In the genomic region with DNA sequence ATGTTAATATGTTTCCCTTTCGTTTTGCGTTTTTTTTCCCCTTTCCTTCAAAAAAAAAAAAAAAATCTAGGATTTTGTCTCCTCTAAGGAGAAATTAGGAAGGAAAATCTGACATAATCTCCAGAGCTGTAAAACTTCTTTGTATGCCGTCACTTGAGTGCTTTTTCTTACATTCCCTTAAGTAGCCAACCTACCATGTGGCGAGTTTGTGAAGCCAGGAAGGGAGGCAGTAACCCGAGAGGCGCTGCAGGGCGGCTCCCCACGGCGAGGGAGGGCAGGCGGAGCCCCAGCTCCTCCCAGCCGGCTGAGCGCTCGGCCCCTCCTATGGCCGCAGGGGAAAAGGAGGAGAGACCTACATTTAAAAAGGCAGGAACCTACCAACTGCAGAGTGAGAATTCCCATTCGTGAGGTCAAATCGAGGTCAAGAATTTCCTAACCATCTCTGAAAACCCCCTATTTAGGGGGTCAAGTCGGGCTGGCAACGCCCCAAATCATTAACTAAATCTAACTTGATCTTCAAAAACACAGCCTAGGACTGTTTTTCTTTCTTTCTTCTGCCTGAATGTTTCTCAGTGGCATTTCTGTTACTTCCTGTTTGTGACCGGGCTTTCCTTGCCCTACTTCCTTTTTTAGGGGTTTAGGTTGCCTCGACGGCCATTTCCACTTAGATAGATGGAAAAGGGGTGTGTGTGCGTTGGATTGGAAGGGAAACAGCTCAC, we compare ENCODE assay signal across 1 cellular context.
TF ChIP-seq lines count a peak whose summit lies in the region.

No MANE protein-coding gene starts in this region.

TF ChIP-seq in K562, 482 proteins besides CTCF, POLR2A, EP300 and RAD21 (continued from another document and continues in another):
- TF ChIP-seq ZBTB17 (CRISPR knock-in tag; IDR thresholded peaks at IDR 0.05) (no peak), HDAC6 (IDR thresholded peaks at IDR 0.05; ENCODE audit: low read depth, low read length) (no peak), ZNF12 (CRISPR knock-in tag; IDR thresholded peaks at IDR 0.05) (no peak), ZNF384 (IDR thresholded peaks at IDR 0.05; ENCODE audit: low read depth, low read length) (no peak), NCOA1 (IDR thresholded peaks at IDR 0.05; ENCODE audit: low read depth) (peak; percentile 11; the same call in 1 of the 2 replicates), BDP1 (IDR thresholded peaks at IDR 0.05; ENCODE audit: insufficient read depth, insufficient read length) (no peak), MBD2 (IDR thresholded peaks at IDR 0.05; ENCODE audit: borderline replicate concordance, low read depth) (no peak), U2AF2 (optimal IDR thresholded peaks at IDR 0.05; ENCODE audit: low read depth, low read length) (no peak), MAFF (IDR thresholded peaks at IDR 0.05; ENCODE audit: low read length) (no peak), HNRNPH1 (optimal IDR thresholded peaks at IDR 0.05; ENCODE audit: low read depth, low read length) (no peak), SMARCA5 (IDR thresholded peaks at IDR 0.05) (no peak), RHOXF2B (CRISPR knock-in tag; conservative IDR thresholded peaks at IDR 0.05) (no peak), CBX3 (IDR thresholded peaks at IDR 0.05; ENCODE audit: borderline replicate concordance in 1 of 2, low read length in 2 of 2) (peak in 1 of 2 experiments; percentile 55; a peak in 1 of 3 replicates), MYNN (IDR thresholded peaks at IDR 0.05) (no peak), MYNN (CRISPR knock-in tag; IDR thresholded peaks at IDR 0.05) (no peak), PRMT5 (CRISPR knock-in tag; IDR thresholded peaks at IDR 0.05) (no peak), SIN3B (IDR thresholded peaks at IDR 0.05; ENCODE audit: low read depth) (no peak), NEUROD1 (IDR thresholded peaks at IDR 0.05; ENCODE audit: borderline replicate concordance, low read depth, low read length, partially characterized antibody) (no peak), STAT5A (IDR thresholded peaks at IDR 0.05; ENCODE audit: borderline replicate concordance, low read length) (no peak), TRIM24 (IDR thresholded peaks at IDR 0.05) (no peak), CBX1 (IDR thresholded peaks at IDR 0.05; ENCODE audit: low read depth) (no peak), TAF1 (IDR thresholded peaks at IDR 0.05; ENCODE audit: control insufficient read depth, extremely low read depth, insufficient read depth, low read length, severe bottlenecking) (peak; percentile 37), EZH2 (IDR thresholded peaks at IDR 0.05; ENCODE audit: borderline replicate concordance, low read depth, low read length) (no peak), SMAD3 (CRISPR knock-in tag; conservative IDR thresholded peaks at IDR 0.05) (no peak), ZNF311 (CRISPR knock-in tag; IDR thresholded peaks at IDR 0.05) (no peak), MEF2A (IDR thresholded peaks at IDR 0.05; ENCODE audit: control insufficient read depth, low read depth, low read length) (no peak), HCFC1 (IDR thresholded peaks at IDR 0.05; ENCODE audit: low read depth, low read length) (no peak), ILF3 (IDR thresholded peaks at IDR 0.05; ENCODE audit: borderline replicate concordance) (no peak), KDM5B (IDR thresholded peaks at IDR 0.05; ENCODE audit: insufficient replicate concordance, low read depth, low read length) (peak; percentile 20), MCM3 (IDR thresholded peaks at IDR 0.05) (no peak), SIN3A (IDR thresholded peaks at IDR 0.05; ENCODE audit: borderline replicate concordance in 2 of 2, control insufficient read depth in 1 of 2, low read depth in 2 of 2, low read length in 2 of 2) (no peak), ZNF668 (CRISPR knock-in tag; IDR thresholded peaks at IDR 0.05) (no peak), CBFA2T3 (IDR thresholded peaks at IDR 0.05) (no peak), ZNF224 (CRISPR knock-in tag; IDR thresholded peaks at IDR 0.05) (no peak)
- TF ChIP-seq, protein P1, sequence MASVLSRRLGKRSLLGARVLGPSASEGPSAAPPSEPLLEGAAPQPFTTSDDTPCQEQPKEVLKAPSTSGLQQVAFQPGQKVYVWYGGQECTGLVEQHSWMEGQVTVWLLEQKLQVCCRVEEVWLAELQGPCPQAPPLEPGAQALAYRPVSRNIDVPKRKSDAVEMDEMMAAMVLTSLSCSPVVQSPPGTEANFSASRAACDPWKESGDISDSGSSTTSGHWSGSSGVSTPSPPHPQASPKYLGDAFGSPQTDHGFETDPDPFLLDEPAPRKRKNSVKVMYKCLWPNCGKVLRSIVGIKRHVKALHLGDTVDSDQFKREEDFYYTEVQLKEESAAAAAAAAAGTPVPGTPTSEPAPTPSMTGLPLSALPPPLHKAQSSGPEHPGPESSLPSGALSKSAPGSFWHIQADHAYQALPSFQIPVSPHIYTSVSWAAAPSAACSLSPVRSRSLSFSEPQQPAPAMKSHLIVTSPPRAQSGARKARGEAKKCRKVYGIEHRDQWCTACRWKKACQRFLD (CRISPR knock-in tag; IDR thresholded peaks at IDR 0.05) = 0 out of 2 replicates have a peak, but pooled peaks have one; percentile 10
- TF ChIP-seq, protein P2, sequence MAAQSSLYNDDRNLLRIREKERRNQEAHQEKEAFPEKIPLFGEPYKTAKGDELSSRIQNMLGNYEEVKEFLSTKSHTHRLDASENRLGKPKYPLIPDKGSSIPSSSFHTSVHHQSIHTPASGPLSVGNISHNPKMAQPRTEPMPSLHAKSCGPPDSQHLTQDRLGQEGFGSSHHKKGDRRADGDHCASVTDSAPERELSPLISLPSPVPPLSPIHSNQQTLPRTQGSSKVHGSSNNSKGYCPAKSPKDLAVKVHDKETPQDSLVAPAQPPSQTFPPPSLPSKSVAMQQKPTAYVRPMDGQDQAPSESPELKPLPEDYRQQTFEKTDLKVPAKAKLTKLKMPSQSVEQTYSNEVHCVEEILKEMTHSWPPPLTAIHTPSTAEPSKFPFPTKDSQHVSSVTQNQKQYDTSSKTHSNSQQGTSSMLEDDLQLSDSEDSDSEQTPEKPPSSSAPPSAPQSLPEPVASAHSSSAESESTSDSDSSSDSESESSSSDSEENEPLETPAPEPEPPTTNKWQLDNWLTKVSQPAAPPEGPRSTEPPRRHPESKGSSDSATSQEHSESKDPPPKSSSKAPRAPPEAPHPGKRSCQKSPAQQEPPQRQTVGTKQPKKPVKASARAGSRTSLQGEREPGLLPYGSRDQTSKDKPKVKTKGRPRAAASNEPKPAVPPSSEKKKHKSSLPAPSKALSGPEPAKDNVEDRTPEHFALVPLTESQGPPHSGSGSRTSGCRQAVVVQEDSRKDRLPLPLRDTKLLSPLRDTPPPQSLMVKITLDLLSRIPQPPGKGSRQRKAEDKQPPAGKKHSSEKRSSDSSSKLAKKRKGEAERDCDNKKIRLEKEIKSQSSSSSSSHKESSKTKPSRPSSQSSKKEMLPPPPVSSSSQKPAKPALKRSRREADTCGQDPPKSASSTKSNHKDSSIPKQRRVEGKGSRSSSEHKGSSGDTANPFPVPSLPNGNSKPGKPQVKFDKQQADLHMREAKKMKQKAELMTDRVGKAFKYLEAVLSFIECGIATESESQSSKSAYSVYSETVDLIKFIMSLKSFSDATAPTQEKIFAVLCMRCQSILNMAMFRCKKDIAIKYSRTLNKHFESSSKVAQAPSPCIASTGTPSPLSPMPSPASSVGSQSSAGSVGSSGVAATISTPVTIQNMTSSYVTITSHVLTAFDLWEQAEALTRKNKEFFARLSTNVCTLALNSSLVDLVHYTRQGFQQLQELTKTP (IDR thresholded peaks at IDR 0.05; ENCODE audit: low read depth in 1 of 2, partially characterized antibody in 2 of 2) = no peak
- TF ChIP-seq, protein P3, sequence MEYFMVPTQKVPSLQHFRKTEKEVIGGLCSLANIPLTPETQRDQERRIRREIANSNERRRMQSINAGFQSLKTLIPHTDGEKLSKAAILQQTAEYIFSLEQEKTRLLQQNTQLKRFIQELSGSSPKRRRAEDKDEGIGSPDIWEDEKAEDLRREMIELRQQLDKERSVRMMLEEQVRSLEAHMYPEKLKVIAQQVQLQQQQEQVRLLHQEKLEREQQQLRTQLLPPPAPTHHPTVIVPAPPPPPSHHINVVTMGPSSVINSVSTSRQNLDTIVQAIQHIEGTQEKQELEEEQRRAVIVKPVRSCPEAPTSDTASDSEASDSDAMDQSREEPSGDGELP (CRISPR knock-in tag; IDR thresholded peaks at IDR 0.05; ENCODE audit: borderline replicate concordance) = peak; percentile 85
- TF ChIP-seq, protein P4, sequence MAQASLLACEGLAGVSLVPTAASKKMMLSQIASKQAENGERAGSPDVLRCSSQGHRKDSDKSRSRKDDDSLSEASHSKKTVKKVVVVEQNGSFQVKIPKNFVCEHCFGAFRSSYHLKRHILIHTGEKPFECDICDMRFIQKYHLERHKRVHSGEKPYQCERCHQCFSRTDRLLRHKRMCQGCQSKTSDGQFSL (CRISPR knock-in tag; IDR thresholded peaks at IDR 0.05) = no peak
- TF ChIP-seq, protein P4 (tag; IDR thresholded peaks at IDR 0.05) = no peak
- TF ChIP-seq, protein P5, sequence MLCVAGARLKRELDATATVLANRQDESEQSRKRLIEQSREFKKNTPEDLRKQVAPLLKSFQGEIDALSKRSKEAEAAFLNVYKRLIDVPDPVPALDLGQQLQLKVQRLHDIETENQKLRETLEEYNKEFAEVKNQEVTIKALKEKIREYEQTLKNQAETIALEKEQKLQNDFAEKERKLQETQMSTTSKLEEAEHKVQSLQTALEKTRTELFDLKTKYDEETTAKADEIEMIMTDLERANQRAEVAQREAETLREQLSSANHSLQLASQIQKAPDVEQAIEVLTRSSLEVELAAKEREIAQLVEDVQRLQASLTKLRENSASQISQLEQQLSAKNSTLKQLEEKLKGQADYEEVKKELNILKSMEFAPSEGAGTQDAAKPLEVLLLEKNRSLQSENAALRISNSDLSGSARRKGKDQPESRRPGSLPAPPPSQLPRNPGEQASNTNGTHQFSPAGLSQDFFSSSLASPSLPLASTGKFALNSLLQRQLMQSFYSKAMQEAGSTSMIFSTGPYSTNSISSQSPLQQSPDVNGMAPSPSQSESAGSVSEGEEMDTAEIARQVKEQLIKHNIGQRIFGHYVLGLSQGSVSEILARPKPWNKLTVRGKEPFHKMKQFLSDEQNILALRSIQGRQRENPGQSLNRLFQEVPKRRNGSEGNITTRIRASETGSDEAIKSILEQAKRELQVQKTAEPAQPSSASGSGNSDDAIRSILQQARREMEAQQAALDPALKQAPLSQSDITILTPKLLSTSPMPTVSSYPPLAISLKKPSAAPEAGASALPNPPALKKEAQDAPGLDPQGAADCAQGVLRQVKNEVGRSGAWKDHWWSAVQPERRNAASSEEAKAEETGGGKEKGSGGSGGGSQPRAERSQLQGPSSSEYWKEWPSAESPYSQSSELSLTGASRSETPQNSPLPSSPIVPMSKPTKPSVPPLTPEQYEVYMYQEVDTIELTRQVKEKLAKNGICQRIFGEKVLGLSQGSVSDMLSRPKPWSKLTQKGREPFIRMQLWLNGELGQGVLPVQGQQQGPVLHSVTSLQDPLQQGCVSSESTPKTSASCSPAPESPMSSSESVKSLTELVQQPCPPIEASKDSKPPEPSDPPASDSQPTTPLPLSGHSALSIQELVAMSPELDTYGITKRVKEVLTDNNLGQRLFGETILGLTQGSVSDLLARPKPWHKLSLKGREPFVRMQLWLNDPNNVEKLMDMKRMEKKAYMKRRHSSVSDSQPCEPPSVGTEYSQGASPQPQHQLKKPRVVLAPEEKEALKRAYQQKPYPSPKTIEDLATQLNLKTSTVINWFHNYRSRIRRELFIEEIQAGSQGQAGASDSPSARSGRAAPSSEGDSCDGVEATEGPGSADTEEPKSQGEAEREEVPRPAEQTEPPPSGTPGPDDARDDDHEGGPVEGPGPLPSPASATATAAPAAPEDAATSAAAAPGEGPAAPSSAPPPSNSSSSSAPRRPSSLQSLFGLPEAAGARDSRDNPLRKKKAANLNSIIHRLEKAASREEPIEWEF (CRISPR knock-in tag; IDR thresholded peaks at IDR 0.05) = no peak
- TF ChIP-seq, protein P6, sequence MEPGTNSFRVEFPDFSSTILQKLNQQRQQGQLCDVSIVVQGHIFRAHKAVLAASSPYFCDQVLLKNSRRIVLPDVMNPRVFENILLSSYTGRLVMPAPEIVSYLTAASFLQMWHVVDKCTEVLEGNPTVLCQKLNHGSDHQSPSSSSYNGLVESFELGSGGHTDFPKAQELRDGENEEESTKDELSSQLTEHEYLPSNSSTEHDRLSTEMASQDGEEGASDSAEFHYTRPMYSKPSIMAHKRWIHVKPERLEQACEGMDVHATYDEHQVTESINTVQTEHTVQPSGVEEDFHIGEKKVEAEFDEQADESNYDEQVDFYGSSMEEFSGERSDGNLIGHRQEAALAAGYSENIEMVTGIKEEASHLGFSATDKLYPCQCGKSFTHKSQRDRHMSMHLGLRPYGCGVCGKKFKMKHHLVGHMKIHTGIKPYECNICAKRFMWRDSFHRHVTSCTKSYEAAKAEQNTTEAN (CRISPR knock-in tag; IDR thresholded peaks at IDR 0.05) = no peak
- TF ChIP-seq, protein P7, sequence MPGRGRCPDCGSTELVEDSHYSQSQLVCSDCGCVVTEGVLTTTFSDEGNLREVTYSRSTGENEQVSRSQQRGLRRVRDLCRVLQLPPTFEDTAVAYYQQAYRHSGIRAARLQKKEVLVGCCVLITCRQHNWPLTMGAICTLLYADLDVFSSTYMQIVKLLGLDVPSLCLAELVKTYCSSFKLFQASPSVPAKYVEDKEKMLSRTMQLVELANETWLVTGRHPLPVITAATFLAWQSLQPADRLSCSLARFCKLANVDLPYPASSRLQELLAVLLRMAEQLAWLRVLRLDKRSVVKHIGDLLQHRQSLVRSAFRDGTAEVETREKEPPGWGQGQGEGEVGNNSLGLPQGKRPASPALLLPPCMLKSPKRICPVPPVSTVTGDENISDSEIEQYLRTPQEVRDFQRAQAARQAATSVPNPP (IDR thresholded peaks at IDR 0.05; ENCODE audit: borderline replicate concordance, insufficient read depth, insufficient read length) = no peak
- TF ChIP-seq, protein P8, sequence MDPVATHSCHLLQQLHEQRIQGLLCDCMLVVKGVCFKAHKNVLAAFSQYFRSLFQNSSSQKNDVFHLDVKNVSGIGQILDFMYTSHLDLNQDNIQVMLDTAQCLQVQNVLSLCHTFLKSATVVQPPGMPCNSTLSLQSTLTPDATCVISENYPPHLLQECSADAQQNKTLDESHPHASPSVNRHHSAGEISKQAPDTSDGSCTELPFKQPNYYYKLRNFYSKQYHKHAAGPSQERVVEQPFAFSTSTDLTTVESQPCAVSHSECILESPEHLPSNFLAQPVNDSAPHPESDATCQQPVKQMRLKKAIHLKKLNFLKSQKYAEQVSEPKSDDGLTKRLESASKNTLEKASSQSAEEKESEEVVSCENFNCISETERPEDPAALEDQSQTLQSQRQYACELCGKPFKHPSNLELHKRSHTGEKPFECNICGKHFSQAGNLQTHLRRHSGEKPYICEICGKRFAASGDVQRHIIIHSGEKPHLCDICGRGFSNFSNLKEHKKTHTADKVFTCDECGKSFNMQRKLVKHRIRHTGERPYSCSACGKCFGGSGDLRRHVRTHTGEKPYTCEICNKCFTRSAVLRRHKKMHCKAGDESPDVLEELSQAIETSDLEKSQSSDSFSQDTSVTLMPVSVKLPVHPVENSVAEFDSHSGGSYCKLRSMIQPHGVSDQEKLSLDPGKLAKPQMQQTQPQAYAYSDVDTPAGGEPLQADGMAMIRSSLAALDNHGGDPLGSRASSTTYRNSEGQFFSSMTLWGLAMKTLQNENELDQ (CRISPR knock-in tag; IDR thresholded peaks at IDR 0.05; ENCODE audit: borderline replicate concordance) = no peak
- TF ChIP-seq, protein P9, sequence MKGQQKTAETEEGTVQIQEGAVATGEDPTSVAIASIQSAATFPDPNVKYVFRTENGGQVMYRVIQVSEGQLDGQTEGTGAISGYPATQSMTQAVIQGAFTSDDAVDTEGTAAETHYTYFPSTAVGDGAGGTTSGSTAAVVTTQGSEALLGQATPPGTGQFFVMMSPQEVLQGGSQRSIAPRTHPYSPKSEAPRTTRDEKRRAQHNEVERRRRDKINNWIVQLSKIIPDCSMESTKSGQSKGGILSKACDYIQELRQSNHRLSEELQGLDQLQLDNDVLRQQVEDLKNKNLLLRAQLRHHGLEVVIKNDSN (CRISPR knock-in tag; IDR thresholded peaks at IDR 0.05) = no peak
